27 cellular contexts compared by ENCODE assay signal in the genomic region with DNA sequence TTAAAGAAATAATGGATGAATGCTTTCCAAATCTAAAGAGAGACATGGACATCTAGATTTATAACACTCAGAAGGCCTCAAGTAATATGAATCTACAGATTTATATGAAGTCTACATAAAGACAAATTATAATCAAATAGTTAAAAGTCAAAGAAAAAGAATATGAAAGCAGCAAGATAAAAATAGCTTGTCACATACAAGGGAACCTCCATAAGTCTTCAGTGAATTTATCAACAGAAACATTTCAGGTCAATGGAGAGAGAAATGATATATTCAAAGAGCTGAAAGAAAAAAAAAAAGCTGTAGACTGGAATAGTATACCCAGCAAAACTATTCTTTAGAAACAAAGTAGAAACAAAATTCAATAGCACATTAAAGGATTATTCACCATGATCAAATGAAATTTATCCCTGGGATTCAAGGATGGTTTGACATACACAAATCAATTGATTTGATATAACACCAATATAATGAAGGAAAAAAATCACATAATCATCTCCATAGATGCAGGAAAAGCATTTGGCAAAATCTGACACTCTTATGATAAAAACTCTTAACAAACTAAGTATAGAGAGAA.
"Had no signal": no experiment of that assay in that cellular context is flagged by ENCODE, and none has a peak within 500 bp of the region (broad histone marks: within the 10 kb centered on the region; RNA-seq: fewer than 3 reads in every experiment).

No MANE protein-coding gene starts in this region.

- DNase-seq: stimulated activated CD4-positive, alpha-beta T cell treated with anti-CD3 and anti-CD28 coated beads, Interleukin-2, amount 100 ng/mL, for 48 hours; stimulated activated CD4-positive, alpha-beta T cell treated with anti-CD3 and anti-CD28 coated beads, Interleukin-4, amount 100 ng/mL, for 1 hour; stimulated activated CD4-positive, alpha-beta T cell treated with anti-CD3 and anti-CD28 coated beads, Interleukin-4, amount 100 ng/mL, for 24 hours; stimulated activated CD4-positive, alpha-beta T cell treated with anti-CD3 and anti-CD28 coated beads, Interleukin-4, amount 100 ng/mL, for 4 hours; stimulated activated CD8-positive, alpha-beta memory T cell treated with anti-CD3 and anti-CD28 coated beads, Interleukin-4, amount 100 ng/mL, for 48 hours; stimulated activated naive B cell treated with anti-CD40 and anti-IgM and Interleukin-4, amounts not matched to agents 10 μg/mL and 1 μg/mL and 100 μg/mL, for 72 hours; stimulated activated naive CD4-positive, alpha-beta T cell; stimulated activated naive CD4-positive, alpha-beta T cell treated with Interleukin-2 at 50 U/mL for 16 hours; stimulated activated naive CD8-positive, alpha-beta T cell treated with anti-CD3 and anti-CD28 coated beads, Interleukin-15, amount 100 ng/mL, for 72 hours; stimulated activated naive CD8-positive, alpha-beta T cell treated with anti-CD3 and anti-CD28 coated beads, Interleukin-15, Interleukin-2, amounts not matched to agents 100 U/mL and 50 U/mL, for 24 hours; stomach; substantia nigra; testis; thyroid gland; tibial artery; transverse colon; trophoblast cell; upper lobe of left lung; upper lobe of right lung; uterus had no signal

- H3K9me3 ChIP-seq: testis, thyroid gland, vagina had no signal

- H3K4me1 ChIP-seq: stomach, suprapubic skin, testis, tibial nerve, transverse colon, upper lobe of left lung, upper lobe of right lung, uterus, vagina had no signal

- H3K27me3 ChIP-seq: stomach, suprapubic skin, testis, thyroid gland, tibial artery, tibial nerve, transverse colon, upper lobe of left lung, upper lobe of right lung, uterus, vagina had no signal

- H3K36me3 ChIP-seq: stomach, suprapubic skin, thoracic aorta, thyroid gland, tibial artery, tibial nerve, transverse colon, upper lobe of left lung, upper lobe of right lung, uterus, vagina had no signal

- FAIRE-seq: urothelium cell line had no signal

- H3K27ac ChIP-seq: stomach, suprapubic skin, testis, thoracic aorta, thyroid gland, tibial artery, tibial nerve, transverse colon, upper lobe of left lung, upper lobe of right lung, uterus, vagina had no signal

- ATAC-seq: stimulated activated effector memory CD8-positive, alpha-beta T cell treated with anti-CD3 and anti-CD28 coated beads, Interleukin-12 subunit alpha, Interleukin-12 subunit beta, amount 100 ng/mL, for 72 hours; stimulated activated memory B cell treated with anti-CD40 and anti-IgM and Interleukin-4, amounts not matched to agents 10 μg/mL and 1 μg/mL and 100 μg/mL, for 72 hours; stimulated activated naive B cell treated with anti-CD40 and anti-IgM and Interleukin-4, amounts not matched to agents 10 μg/mL and 1 μg/mL and 100 μg/mL, for 72 hours; stimulated activated naive CD8-positive, alpha-beta T cell treated with anti-CD3 and anti-CD28 coated beads, Interleukin-15, amount 100 ng/mL, for 72 hours; stimulated activated naive CD8-positive, alpha-beta T cell treated with anti-CD3 and anti-CD28 coated beads, Interleukin-15, Interleukin-2, amounts not matched to agents 100 U/mL and 50 U/mL, for 24 hours; upper lobe of right lung had no signal

- H3K4me3 ChIP-seq: stomach, suprapubic skin, testis, thoracic aorta, thyroid gland, tibial artery, tibial nerve, transverse colon, upper lobe of left lung, upper lobe of right lung, uterus, vagina had no signal
